In genomic region chr3:134600166-134600670, GRCh38 we compare ENCODE assay signal across 13 cellular contexts. TPM values are rescaled to one million over a fixed set of nuclear protein-coding genes. Genes with fewer than 3 reads are reported as not detected.
DNase-seq lines count a peak whose midpoint lies in the region; ATAC-seq, FAIRE-seq and TF ChIP-seq lines count a peak whose summit lies in the region.
"Had no signal": no experiment of that assay in that cellular context is flagged by ENCODE, and none has a peak within 500 bp of the region (broad histone marks: within the 10 kb centered on the region; RNA-seq: fewer than 3 reads in every experiment).

No MANE protein-coding gene starts in this region.

- H4K20me1 ChIP-seq in KMS-11 (ENCODE audit: insufficient read depth) = no peaks in the 10 kb centered on the region

- CTCF ChIA-PET in activated CD8-positive, alpha-beta T cell treated with anti-CD3 and anti-CD28 coated beads for 36 hours (lab: Charles Lee) = interaction anchor here (0.6 to 3.5 kb wide), 29 partner anchors 9 to 1444 kb away, joined by 3 to 37 read pairs (median 4); no protein-coding TSS in a partner anchor
- CTCF ChIA-PET in activated CD8-positive, alpha-beta T cell treated with anti-CD3 and anti-CD28 coated beads, Interleukin-2, amount 10 ng/mL, durations not matched to agents 7 days and 5 days (lab: Charles Lee) = interaction anchor here (0.6 to 2.8 kb wide), 14 partner anchors 8 to 441 kb away, joined by 3 to 26 read pairs (median 3); partner anchors contain the start of gene EPHB1

- peaks cover 5% of the 10 kb centered on the region for H3K27me3 Mint-ChIP-seq in activated CD8-positive, alpha-beta T cell treated with anti-CD3 and anti-CD28 coated beads for 36 hours
- no peaks in the 10 kb centered on the region for H3K27me3 Mint-ChIP-seq in activated CD8-positive, alpha-beta T cell treated with anti-CD3 and anti-CD28 coated beads, Interleukin-2, amount 10 ng/mL, durations not matched to agents 7 days and 5 days (ENCODE audit: low read depth)

- H3K36me3 Mint-ChIP-seq in activated CD8-positive, alpha-beta T cell treated with anti-CD3 and anti-CD28 coated beads for 36 hours (ENCODE audit: low read depth) = no peaks in the 10 kb centered on the region
- no peaks in the 10 kb centered on the region for H3K36me3 Mint-ChIP-seq in activated CD8-positive, alpha-beta T cell treated with anti-CD3 and anti-CD28 coated beads, Interleukin-2, amount 10 ng/mL, durations not matched to agents 7 days and 5 days (ENCODE audit: low read depth)
- H3K36me3 Mint-ChIP-seq: T-cell had no signal

- no peak overlapping the region for H3K9ac ChIP-seq in KMS-11
- H3K9ac ChIP-seq in trophoblast cell (ENCODE audit: low read length) = no peak overlapping the region

- no peak overlapping the region for H2BK5ac ChIP-seq in trophoblast cell (ENCODE audit: low read depth, low read length, poor library complexity)

- WGBS in trophoblast cell (ENCODE audit: extremely low coverage, insufficient coverage, insufficient read length) = no CpG with 5 or more reads among the region's 2 CpGs

- H2AK5ac ChIP-seq in trophoblast cell (ENCODE audit: low read length) = no peak overlapping the region

- no peak overlapping the region for H4K12ac ChIP-seq in trophoblast cell (ENCODE audit: low read depth, low read length)

- POLR2A ChIA-PET in activated CD8-positive, alpha-beta T cell treated with anti-CD3 and anti-CD28 coated beads for 36 hours (lab: Charles Lee) = no interaction called here
- POLR2A ChIA-PET in activated CD8-positive, alpha-beta T cell treated with anti-CD3 and anti-CD28 coated beads, Interleukin-2, amount 10 ng/mL, durations not matched to agents 7 days and 5 days (lab: Charles Lee) = no interaction called here

- no peak overlapping the region for H3K14ac ChIP-seq in trophoblast cell (ENCODE audit: low read length)

- H3K4me3 ChIP-seq in KMS-11 (IDR thresholded peaks at IDR 0.05; ENCODE audit: insufficient read depth, low read depth, low read length) (no peak overlapping the region), bronchial epithelial cell (ENCODE audit: low read depth, low read length) (no peak overlapping the region), trophoblast cell (ENCODE audit: low read depth, low read length) (no peak overlapping the region), WERI-Rb-1 (ENCODE audit: low read depth, low read length) (no peak overlapping the region)

- H3K23ac ChIP-seq in trophoblast cell (ENCODE audit: low read length) = no peak overlapping the region

- no peak overlapping the region for H3K4me3 Mint-ChIP-seq in activated CD8-positive, alpha-beta T cell treated with anti-CD3 and anti-CD28 coated beads for 36 hours
- H3K4me3 Mint-ChIP-seq in activated CD8-positive, alpha-beta T cell treated with anti-CD3 and anti-CD28 coated beads, Interleukin-2, amount 10 ng/mL, durations not matched to agents 7 days and 5 days = no peak overlapping the region

- H3K9me3 ChIP-seq in trophoblast cell (ENCODE audit: insufficient read depth, low read depth, low read length) (no peaks in the 10 kb centered on the region), WERI-Rb-1 (ENCODE audit: severe bottlenecking) (no peaks in the 10 kb centered on the region)
- H3K9me3 ChIP-seq: spleen had no signal

- H3K36me3 ChIP-seq in KMS-11 (ENCODE audit: insufficient read depth) (no peaks in the 10 kb centered on the region), bronchial epithelial cell (ENCODE audit: control insufficient read depth, insufficient read depth, low read length) (no peaks in the 10 kb centered on the region), trophoblast cell (ENCODE audit: control insufficient read depth in 1 of 2, insufficient read depth in 2 of 2, low read length in 2 of 2) (no peaks in the 10 kb centered on the region), WERI-Rb-1 (no peaks in the 10 kb centered on the region)
- H3K36me3 ChIP-seq: spleen had no signal

- H3K9me3 Mint-ChIP-seq in activated CD8-positive, alpha-beta T cell treated with anti-CD3 and anti-CD28 coated beads for 36 hours = no peaks in the 10 kb centered on the region
- H3K9me3 Mint-ChIP-seq in activated CD8-positive, alpha-beta T cell treated with anti-CD3 and anti-CD28 coated beads, Interleukin-2, amount 10 ng/mL, durations not matched to agents 7 days and 5 days (ENCODE audit: insufficient read depth) = no peaks in the 10 kb centered on the region
- H3K9me3 Mint-ChIP-seq: T-cell had no signal

- H3K27ac Mint-ChIP-seq in activated CD8-positive, alpha-beta T cell treated with anti-CD3 and anti-CD28 coated beads for 36 hours = no peak overlapping the region
- H3K27ac Mint-ChIP-seq in activated CD8-positive, alpha-beta T cell treated with anti-CD3 and anti-CD28 coated beads, Interleukin-2, amount 10 ng/mL, durations not matched to agents 7 days and 5 days = no peak overlapping the region
- H3K27ac Mint-ChIP-seq: T-cell had no signal

- 0 out of 2 replicates have a peak overlapping the region, but pooled peaks have one; percentile 7 for H3K4me2 ChIP-seq in KMS-11
- H3K4me2 ChIP-seq in trophoblast cell (ENCODE audit: low read length) = no peak overlapping the region

- H4K91ac ChIP-seq in trophoblast cell (ENCODE audit: low read depth, low read length) = no peak overlapping the region

- no peak overlapping the region for H4K8ac ChIP-seq in trophoblast cell (ENCODE audit: low read depth, low read length)

- peaks cover 9% of the 10 kb centered on the region for H3K4me1 Mint-ChIP-seq in activated CD8-positive, alpha-beta T cell treated with anti-CD3 and anti-CD28 coated beads for 36 hours (ENCODE audit: low read depth)
- H3K4me1 Mint-ChIP-seq in activated CD8-positive, alpha-beta T cell treated with anti-CD3 and anti-CD28 coated beads, Interleukin-2, amount 10 ng/mL, durations not matched to agents 7 days and 5 days (ENCODE audit: low read depth) = peaks cover 4% of the 10 kb centered on the region

- peaks cover 7% of the 10 kb centered on the region for H3K79me1 ChIP-seq in trophoblast cell (ENCODE audit: low read length)

- H2BK120ac ChIP-seq in trophoblast cell (ENCODE audit: insufficient read depth, low read length, poor library complexity) = no peak overlapping the region

- no peak overlapping the region for H3K27ac ChIP-seq in KMS-11
- H3K27ac ChIP-seq in trophoblast cell (ENCODE audit: low read depth, low read length) = no peak overlapping the region
- H3K27ac ChIP-seq in WERI-Rb-1 = no peak overlapping the region

- H2AFZ ChIP-seq in KMS-11 (ENCODE audit: low read depth) (peak overlapping the region; percentile 59; the same call in 1 of the 2 replicates), trophoblast cell (ENCODE audit: insufficient read depth, low read length, poor library complexity) (peak overlapping the region; percentile 60)

- no peak for DNase-seq in activated CD8-positive, alpha-beta T cell treated with anti-CD3 and anti-CD28 coated beads for 36 hours
- DNase-seq in activated CD8-positive, alpha-beta T cell treated with anti-CD3 and anti-CD28 coated beads, Interleukin-2, amount 10 ng/mL, durations not matched to agents 7 days and 5 days = no peak
- DNase-seq in bronchial epithelial cell (ENCODE audit: low read depth) (peak; percentile 17), trophoblast cell (no peak), WERI-Rb-1 (no peak)
- no peak for DNase-seq in activated CD4-positive, alpha-beta T cell treated with anti-CD3 and anti-CD28 coated beads for 48 hours

- no peak overlapping the region for H2BK12ac ChIP-seq in trophoblast cell (ENCODE audit: low read length)

- peak; percentile 13 for ATAC-seq in activated CD8-positive, alpha-beta T cell treated with anti-CD3 and anti-CD28 coated beads for 36 hours
- ATAC-seq in activated CD8-positive, alpha-beta T cell treated with anti-CD3 and anti-CD28 coated beads, Interleukin-2, amount 10 ng/mL, durations not matched to agents 7 days and 5 days = no peak
- ATAC-seq in GM19397 (IDR thresholded peaks at IDR 0.05; ENCODE audit: unreplicated experiment) = no peak

- H3K4me1 ChIP-seq in KMS-11 (ENCODE audit: low read depth, poor library complexity, severe bottlenecking) (peaks cover 4% of the 10 kb centered on the region), trophoblast cell (ENCODE audit: control insufficient read depth in 1 of 2, insufficient read depth in 2 of 2, low read length in 2 of 2) (peaks cover 14% of the 10 kb centered on the region in 2 experiments)

- no peak for TF ChIP-seq CTCF in activated CD8-positive, alpha-beta T cell treated with anti-CD3 and anti-CD28 coated beads for 36 hours (IDR thresholded peaks at IDR 0.05)
- TF ChIP-seq CTCF in KMS-11 (conservative IDR thresholded peaks at IDR 0.05; ENCODE audit: low read depth, low read length) = no peak
- no peak for TF ChIP-seq CTCF in bronchial epithelial cell (IDR thresholded peaks at IDR 0.05; ENCODE audit: insufficient read depth, low read length, severe bottlenecking)
- no peak for TF ChIP-seq CTCF in WERI-Rb-1 (IDR thresholded peaks at IDR 0.05; ENCODE audit: low read depth, low read length)

- H3K79me2 ChIP-seq in KMS-11 (ENCODE audit: insufficient read depth, low read depth) = no peaks in the 10 kb centered on the region
- H3K79me2 ChIP-seq in trophoblast cell (ENCODE audit: control insufficient read depth, insufficient read depth, low read length, poor library complexity) = no peaks in the 10 kb centered on the region

- no peaks in the 10 kb centered on the region for H3K27me3 ChIP-seq in KMS-11 (ENCODE audit: insufficient read depth, low read depth)
- no peaks in the 10 kb centered on the region for H3K27me3 ChIP-seq in bronchial epithelial cell (ENCODE audit: control insufficient read depth, insufficient read depth, low read length)
- no peaks in the 10 kb centered on the region for H3K27me3 ChIP-seq in trophoblast cell (ENCODE audit: insufficient read depth, low read length)
- no peaks in the 10 kb centered on the region for H3K27me3 ChIP-seq in WERI-Rb-1 (ENCODE audit: insufficient read depth, low read depth, severe bottlenecking)

- H3K4ac ChIP-seq in trophoblast cell (ENCODE audit: low read depth, low read length) = no peak overlapping the region

- H3K18ac ChIP-seq in trophoblast cell (ENCODE audit: low read length) = no peak overlapping the region

- no peak for FAIRE-seq in bronchial epithelial cell (lab: Jason Lieb, UNC)
- FAIRE-seq: RCC 7860 had no signal

- intact Hi-C loops in activated CD8-positive, alpha-beta T cell treated with anti-CD3 and anti-CD28 coated beads for 36 hours (cut with micrococcal nuclease) = loop anchor here (5.0 to 10.0 kb wide), 2 partner anchors 152 to 1295 kb away; no protein-coding TSS in a partner anchor

RNA-seq across cellular contexts. Expression of gene KY, which starts 50.6 kb away (rescaled TPM):
- total RNA-seq in activated CD8-positive, alpha-beta T cell treated with anti-CD3 and anti-CD28 coated beads for 36 hours = not detected
- not detected for total RNA-seq in activated CD8-positive, alpha-beta T cell treated with anti-CD3 and anti-CD28 coated beads, Interleukin-2, amount 10 ng/mL, durations not matched to agents 7 days and 5 days
- total RNA-seq in bronchial epithelial cell = not detected in 2 replicates
- not detected in 2 replicates for polyA plus RNA-seq in trophoblast cell (2013)
- total RNA-seq: dermis blood vessel endothelial cell, lung microvascular endothelial cell, T-cell had no signal
- polyA plus RNA-seq: spleen had no signal
